ENCODE assay signal across 1 cellular context in the genomic region with DNA sequence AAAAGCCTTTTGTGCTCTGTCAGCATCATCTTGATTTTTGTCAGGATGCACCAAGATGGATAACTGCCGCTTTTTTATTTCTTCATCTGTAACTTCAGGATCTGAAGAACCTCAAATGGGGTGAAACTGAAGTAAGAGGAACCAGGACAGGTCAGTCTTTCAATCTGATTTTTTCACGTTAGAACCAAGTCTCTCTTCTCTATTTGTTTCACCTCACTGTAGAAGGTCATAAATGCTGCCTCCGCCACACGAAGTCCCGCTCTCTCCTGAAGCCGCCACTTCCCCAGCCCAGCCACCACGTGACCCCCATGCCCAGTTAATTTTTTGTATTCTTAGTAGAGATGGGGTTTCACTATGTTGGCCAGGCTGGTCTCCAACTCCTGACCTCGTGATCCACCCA.
A peak's percentile ranks its signal among the peaks of the same experiment; 100 is the strongest.
TF ChIP-seq lines count a peak whose summit lies in the region.

No MANE protein-coding gene starts in this region.

TF ChIP-seq in K562, 482 proteins besides CTCF, POLR2A, EP300 and RAD21:
- 0 out of 2 replicates have a peak, but pooled peaks have one; percentile 37 for TF ChIP-seq ZNF316 (IDR thresholded peaks at IDR 0.05)
TF ChIP-seq in K562: peak in this region for 1; not testable (repeated sequence) for 481.
